In genomic region chr11:79949574-79949973, GRCh38 we compare ENCODE assay signal across 25 cellular contexts.
"Had no signal": no experiment of that assay in that cellular context is flagged by ENCODE, and none has a peak within 500 bp of the region (broad histone marks: within the 10 kb centered on the region; RNA-seq: fewer than 3 reads in every experiment).

No MANE protein-coding gene starts in this region.

- H3K27ac ChIP-seq: RWPE1 had no signal

- H3K27me3 ChIP-seq: MG63 had no signal

- H3K36me3 ChIP-seq: MG63 had no signal

- DNase-seq: IMR-90; Karpas-422; KG1; MG63; NCI-H1092; NCI-H1105 treated with DMSO at 0.1 percent for 48 hours; NCI-H1436 treated with DMSO at 0.1 percent for 48 hours; NCI-H1694; NCI-H187 treated with DMSO at 0.1 percent for 48 hours; NCI-H2029 treated with DMSO at 0.1 percent for 48 hours; NCI-H2107; NCI-H2171 treated with DMSO at 0.1 percent for 48 hours; NCI-H345; NCI-H446 treated with DMSO at 0.1 percent for 48 hours; NCI-H510A treated with DMSO at 0.1 percent for 48 hours; NCI-H69; NK-92 treated with Interleukin-12 subunit alpha and Interleukin-12 subunit beta, amount 100 ng/mL, for 24 hours; PC-3; SHP77; SK-N-SH; SW 1271; T-cell had no signal

- H3K4me3 ChIP-seq: MG63 had no signal

- H3K9me3 ChIP-seq: MG63, SK-N-SH had no signal

- ATAC-seq: HepG2, Panc1, PC-3, T-cell had no signal
